9 cellular contexts compared by ENCODE assay signal in genomic region chr10:32445036-32445435, GRCh38. TPM values are rescaled to one million over a fixed set of nuclear protein-coding genes. Genes with fewer than 3 reads are reported as not detected.
DNase-seq lines count a peak whose midpoint lies in the region; ATAC-seq and TF ChIP-seq lines count a peak whose summit lies in the region.
"Had no signal": no experiment of that assay in that cellular context is flagged by ENCODE, and none has a peak within 500 bp of the region (broad histone marks: within the 10 kb centered on the region; RNA-seq: fewer than 3 reads in every experiment).

No MANE protein-coding gene starts in this region.

- peak; percentile 5 for DNase-seq in AG08395 (ENCODE audit: low spot score)
- no peak for DNase-seq in HFFc6
- DNase-seq in astrocyte of the spinal cord (ENCODE audit: low read depth, low spot score), result peak; percentile 2
- no peak for DNase-seq in naive thymus-derived CD4-positive, alpha-beta T cell
- no peak for DNase-seq in NK-92 treated with Interleukin-12 subunit alpha and Interleukin-12 subunit beta, amount 100 ng/mL, for 24 hours (lab: John Stamatoyannopoulos, UW)
- DNase-seq in NCI-H345 treated with DMSO at 0.1 percent for 48 hours (lab: John Stamatoyannopoulos, UW; ENCODE audit: unreplicated experiment), result no peak
- no peak for DNase-seq in OCI-M1 (lab: John Stamatoyannopoulos, UW)
- DNase-seq in amniotic stem cell (lab: John Stamatoyannopoulos, UW), result no peak
- DNase-seq: foreskin keratinocyte had no signal

- peaks cover 0 to 5% (median 0%) of the 10 kb centered on the region in 3 experiments for H3K36me3 ChIP-seq in naive thymus-derived CD4-positive, alpha-beta T cell (ENCODE audit: control insufficient read depth in 2 of 3, insufficient read depth in 3 of 3, low read length in 3 of 3)

- H3K9me3 ChIP-seq in naive thymus-derived CD4-positive, alpha-beta T cell (ENCODE audit: control insufficient read depth in 2 of 3, low read length in 3 of 3), result no peaks in the 10 kb centered on the region

- H3K27me3 Mint-ChIP-seq in HFFc6 (ENCODE audit: insufficient read depth), result no peaks in the 10 kb centered on the region
- H3K27me3 Mint-ChIP-seq in naive thymus-derived CD4-positive, alpha-beta T cell, result peaks cover 0 to 4% (median 0%) of the 10 kb centered on the region in 5 donors

- H3K27ac Mint-ChIP-seq in HFFc6, result peak overlapping the region; percentile 98
- H3K27ac Mint-ChIP-seq in naive thymus-derived CD4-positive, alpha-beta T cell, result peak overlapping the region; percentile 63 to 100 (median 99)

- peak overlapping the region; percentile 92 for H3K4me3 Mint-ChIP-seq in HFFc6
- H3K4me3 Mint-ChIP-seq in naive thymus-derived CD4-positive, alpha-beta T cell, result peak overlapping the region in 9 of 10 donors; percentile 91 to 98 (median 95)

- intact Hi-C loops in naive thymus-derived CD4-positive, alpha-beta T cell (cut with micrococcal nuclease), result loop anchor here (5.0 to 10.0 kb wide), 9 partner anchors 122 to 1413 kb away; partner anchors contain the start of genes KIF5B (in 1 of the 2) and ZNF438 (in 1 of the 2)

- H3K36me3 Mint-ChIP-seq in HFFc6 (ENCODE audit: low read depth), result no peaks in the 10 kb centered on the region
- peaks cover 0 to 7% (median 0%) of the 10 kb centered on the region in 5 donors for H3K36me3 Mint-ChIP-seq in naive thymus-derived CD4-positive, alpha-beta T cell

- in situ Hi-C loops in astrocyte of the spinal cord (cut with HindIII; ENCODE audit: low sequenced_read_pairs), result no loop called here

- peak overlapping the region; percentile 95 for H3K27ac ChIP-seq in naive thymus-derived CD4-positive, alpha-beta T cell (ENCODE audit: low read depth, low read length)

- H3K4me3 ChIP-seq in astrocyte of the spinal cord (ENCODE audit: low read depth, low read length), result peak overlapping the region; percentile 85
- no peak overlapping the region for H3K4me3 ChIP-seq in naive thymus-derived CD4-positive, alpha-beta T cell (ENCODE audit: low read length)

- POLR2A ChIA-PET in naive thymus-derived CD4-positive, alpha-beta T cell (lab: Charles Lee), result interaction anchor here (1.1 to 4.9 kb wide), 20 partner anchors 9 to 512 kb away, joined by 3 to 111 read pairs (median 6); partner anchors contain the start of gene EPC1

- H3K27me3 ChIP-seq in naive thymus-derived CD4-positive, alpha-beta T cell (ENCODE audit: control insufficient read depth in 2 of 2, insufficient read depth in 2 of 2, low read length in 2 of 2), result no peaks in the 10 kb centered on the region

- CTCF ChIA-PET in naive thymus-derived CD4-positive, alpha-beta T cell (lab: Charles Lee), result interaction anchor here (0.7 to 2.4 kb wide), 7 partner anchors 8 to 710 kb away, joined by 3 to 9 read pairs (median 4); no protein-coding TSS in a partner anchor

- TF ChIP-seq CTCF in HFFc6 (IDR thresholded peaks at IDR 0.05) (no peak), astrocyte of the spinal cord (IDR thresholded peaks at IDR 0.05; ENCODE audit: low read depth, low read length) (no peak)

- no peaks in the 10 kb centered on the region for H3K9me3 Mint-ChIP-seq in HFFc6
- peaks cover 0 to 4% (median 0%) of the 10 kb centered on the region in 11 donors for H3K9me3 Mint-ChIP-seq in naive thymus-derived CD4-positive, alpha-beta T cell

- H3K4me1 ChIP-seq in naive thymus-derived CD4-positive, alpha-beta T cell (ENCODE audit: control insufficient read depth in 2 of 2, insufficient read depth in 2 of 2, low read length in 2 of 2), result peaks cover 8 to 9% of the 10 kb centered on the region in 2 donors

- ATAC-seq in naive thymus-derived CD4-positive, alpha-beta T cell, result no peak

- H3K4me1 Mint-ChIP-seq in HFFc6 (ENCODE audit: low read depth), result peaks cover 11% of the 10 kb centered on the region
- H3K4me1 Mint-ChIP-seq in naive thymus-derived CD4-positive, alpha-beta T cell, result peaks cover 2 to 30% (median 16%) of the 10 kb centered on the region in 7 donors

RNA-seq across cellular contexts. Expression of gene CCDC7, which starts 0.9 kb away (rescaled TPM):
- 1 to 10 TPM; 3.1 to 3.9 (median 3.7) TPM for total RNA-seq in HFFc6 (2021; fragmentation: NEBNext Ultra II Directional; extraction: Animal tissue kit (Norgen Biotek cat#: 25700))
- 10 to 100 TPM; 19.5 to 98.7 (median 69.5) TPM for total RNA-seq in naive thymus-derived CD4-positive, alpha-beta T cell
- polyA plus RNA-seq in naive thymus-derived CD4-positive, alpha-beta T cell, result 10 to 100 TPM in 1 of 2 donors, 1 to 10 TPM in 1; 7.7 to 33.8 TPM

Comparison
In these comparisons a context has a peak if more than half of its experiments do, and no peak if none do; other contexts are left out.
1. DNase-seq: peak in AG08395 (single experiment) and astrocyte of the spinal cord (single experiment); none in HFFc6 (single experiment), naive thymus-derived CD4-positive, alpha-beta T cell (0 of 9), NK-92 treated with Interleukin-12 subunit alpha and Interleukin-12 subunit beta, amount 100 ng/mL, for 24 hours (single experiment), NCI-H345 treated with DMSO at 0.1 percent for 48 hours (single experiment), OCI-M1 (single experiment) and amniotic stem cell (single experiment).
2. RNA of gene CCDC7, which starts 0.9 kb away (total RNA-seq): 19.5 to 98.7 TPM in naive thymus-derived CD4-positive, alpha-beta T cell; 3.1 to 3.9 TPM in HFFc6; every median in the first group is over 4 times any median in the second.